ENCODE assay signal across 1 cellular context in the genomic region with DNA sequence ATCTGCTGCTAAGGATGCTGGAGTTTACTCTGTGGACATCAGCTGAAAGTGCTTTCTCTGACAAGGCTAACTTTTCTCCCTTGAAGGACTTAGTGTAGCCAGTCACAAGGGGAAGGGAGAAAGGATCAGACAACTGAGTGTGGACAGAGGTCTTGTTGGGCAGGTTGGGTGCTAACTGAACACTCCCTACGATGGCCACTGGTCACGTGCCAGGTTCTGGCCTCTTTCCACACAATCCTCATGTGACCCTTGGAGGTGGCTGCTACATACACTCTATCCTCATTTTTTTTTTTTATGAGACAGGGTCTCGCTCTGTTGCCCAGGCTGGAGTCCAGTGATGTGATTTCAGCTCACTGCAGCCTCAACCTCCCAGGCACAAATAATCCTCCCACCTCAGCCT.
TF ChIP-seq lines count a peak whose summit lies in the region.

No MANE protein-coding gene starts in this region.

TF ChIP-seq in K562, 482 proteins besides CTCF, POLR2A, EP300 and RAD21 (continued from another document):
- TF ChIP-seq, protein P1, sequence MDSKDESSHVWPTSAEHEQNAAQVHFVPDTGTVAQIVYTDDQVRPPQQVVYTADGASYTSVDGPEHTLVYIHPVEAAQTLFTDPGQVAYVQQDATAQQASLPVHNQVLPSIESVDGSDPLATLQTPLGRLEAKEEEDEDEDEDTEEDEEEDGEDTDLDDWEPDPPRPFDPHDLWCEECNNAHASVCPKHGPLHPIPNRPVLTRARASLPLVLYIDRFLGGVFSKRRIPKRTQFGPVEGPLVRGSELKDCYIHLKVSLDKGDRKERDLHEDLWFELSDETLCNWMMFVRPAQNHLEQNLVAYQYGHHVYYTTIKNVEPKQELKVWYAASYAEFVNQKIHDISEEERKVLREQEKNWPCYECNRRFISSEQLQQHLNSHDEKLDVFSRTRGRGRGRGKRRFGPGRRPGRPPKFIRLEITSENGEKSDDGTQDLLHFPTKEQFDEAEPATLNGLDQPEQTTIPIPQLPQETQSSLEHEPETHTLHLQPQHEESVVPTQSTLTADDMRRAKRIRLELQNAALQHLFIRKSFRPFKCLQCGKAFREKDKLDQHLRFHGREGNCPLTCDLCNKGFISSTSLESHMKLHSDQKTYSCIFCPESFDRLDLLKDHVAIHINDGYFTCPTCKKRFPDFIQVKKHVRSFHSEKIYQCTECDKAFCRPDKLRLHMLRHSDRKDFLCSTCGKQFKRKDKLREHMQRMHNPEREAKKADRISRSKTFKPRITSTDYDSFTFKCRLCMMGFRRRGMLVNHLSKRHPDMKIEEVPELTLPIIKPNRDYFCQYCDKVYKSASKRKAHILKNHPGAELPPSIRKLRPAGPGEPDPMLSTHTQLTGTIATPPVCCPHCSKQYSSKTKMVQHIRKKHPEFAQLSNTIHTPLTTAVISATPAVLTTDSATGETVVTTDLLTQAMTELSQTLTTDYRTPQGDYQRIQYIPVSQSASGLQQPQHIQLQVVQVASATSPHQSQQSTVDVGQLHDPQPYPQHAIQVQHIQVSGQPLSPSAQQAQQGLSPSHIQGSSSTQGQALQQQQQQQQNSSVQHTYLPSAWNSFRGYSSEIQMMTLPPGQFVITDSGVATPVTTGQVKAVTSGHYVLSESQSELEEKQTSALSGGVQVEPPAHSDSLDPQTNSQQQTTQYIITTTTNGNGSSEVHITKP (IDR thresholded peaks at IDR 0.05; ENCODE audit: partially characterized antibody): no peak
- TF ChIP-seq NFE2L1 (tag; IDR thresholded peaks at IDR 0.05; ENCODE audit: borderline replicate concordance, low read depth): no peak
- no peak for TF ChIP-seq ZNF431 (CRISPR knock-in tag; IDR thresholded peaks at IDR 0.05)
- TF ChIP-seq, protein P2, sequence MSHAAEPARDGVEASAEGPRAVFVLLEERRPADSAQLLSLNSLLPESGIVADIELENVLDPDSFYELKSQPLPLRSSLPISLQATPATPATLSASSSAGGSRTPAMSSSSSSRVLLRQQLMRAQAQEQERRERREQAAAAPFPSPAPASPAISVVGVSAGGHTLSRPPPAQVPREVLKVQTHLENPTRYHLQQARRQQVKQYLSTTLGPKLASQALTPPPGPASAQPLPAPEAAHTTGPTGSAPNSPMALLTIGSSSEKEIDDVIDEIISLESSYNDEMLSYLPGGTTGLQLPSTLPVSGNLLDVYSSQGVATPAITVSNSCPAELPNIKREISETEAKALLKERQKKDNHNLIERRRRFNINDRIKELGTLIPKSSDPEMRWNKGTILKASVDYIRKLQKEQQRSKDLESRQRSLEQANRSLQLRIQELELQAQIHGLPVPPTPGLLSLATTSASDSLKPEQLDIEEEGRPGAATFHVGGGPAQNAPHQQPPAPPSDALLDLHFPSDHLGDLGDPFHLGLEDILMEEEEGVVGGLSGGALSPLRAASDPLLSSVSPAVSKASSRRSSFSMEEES (CRISPR knock-in tag; IDR thresholded peaks at IDR 0.05): peak; percentile 36
- no peak for TF ChIP-seq MEF2D (tag; conservative IDR thresholded peaks at IDR 0.05; ENCODE audit: low read depth)
